Comparison of ENCODE assay signal across 1 cellular context in genomic region chr4:83639849-83640493, GRCh38.
A peak's percentile ranks its signal among the peaks of the same experiment; 100 is the strongest.
TF ChIP-seq lines count a peak whose summit lies in the region.

No MANE protein-coding gene starts in this region.

TF ChIP-seq in K562, 482 proteins besides CTCF, POLR2A, EP300 and RAD21 (continued from another document):
- TF ChIP-seq AFF4 (CRISPR knock-in tag; IDR thresholded peaks at IDR 0.05) (no peak), MXD1 (CRISPR knock-in tag; IDR thresholded peaks at IDR 0.05; ENCODE audit: borderline replicate concordance, poor library complexity, severe bottlenecking) (no peak), HIVEP1 (CRISPR knock-in tag; IDR thresholded peaks at IDR 0.05) (no peak), ZNF75A (CRISPR knock-in tag; IDR thresholded peaks at IDR 0.05) (no peak), PATZ1 (CRISPR knock-in tag; IDR thresholded peaks at IDR 0.05; ENCODE audit: borderline replicate concordance) (no peak), KLF6 (CRISPR knock-in tag; IDR thresholded peaks at IDR 0.05; ENCODE audit: borderline replicate concordance) (no peak), MED1 (CRISPR knock-in tag; IDR thresholded peaks at IDR 0.05; ENCODE audit: borderline replicate concordance) (no peak), ARNT (IDR thresholded peaks at IDR 0.05) (0 out of 4 replicates have a peak, but pooled peaks of 1 of the 2 experiments have one; percentile 73), CAMTA2 (CRISPR knock-in tag; conservative IDR thresholded peaks at IDR 0.05) (no peak), MAZ (CRISPR knock-in tag; conservative IDR thresholded peaks at IDR 0.05 in 1 of 2, IDR thresholded peaks at IDR 0.05 in 1 of 2) (peak in 1 of 2 experiments; percentile 67; a peak in 2 of 4 replicates), ZBTB7A (IDR thresholded peaks at IDR 0.05; ENCODE audit: borderline replicate concordance, control insufficient read depth, low read depth, low read length) (no peak), THAP12 (CRISPR knock-in tag; IDR thresholded peaks at IDR 0.05) (no peak), C11orf30 (IDR thresholded peaks at IDR 0.05; ENCODE audit: low read depth) (peak; percentile 21; the same call in 1 of the 2 replicates), STAT5A (IDR thresholded peaks at IDR 0.05; ENCODE audit: borderline replicate concordance, low read length) (no peak), HOMEZ (CRISPR knock-in tag; IDR thresholded peaks at IDR 0.05) (no peak), KAT2B (IDR thresholded peaks at IDR 0.05; ENCODE audit: low read depth, low read length) (no peak), SIX5 (IDR thresholded peaks at IDR 0.05; ENCODE audit: borderline replicate concordance in 1 of 2, insufficient read depth in 1 of 2, low read depth in 1 of 2, low read length in 2 of 2) (no peak), ARHGAP35 (IDR thresholded peaks at IDR 0.05; ENCODE audit: partially characterized antibody) (no peak), HMGN3 (IDR thresholded peaks at IDR 0.05; ENCODE audit: borderline replicate concordance, extremely low read depth, insufficient read length, low read depth, low read length) (no peak), NCOA1 (IDR thresholded peaks at IDR 0.05; ENCODE audit: low read depth) (no peak), NCOA2 (IDR thresholded peaks at IDR 0.05; ENCODE audit: partially characterized antibody in 2 of 2) (no peak), CHAMP1 (IDR thresholded peaks at IDR 0.05) (no peak), RBM22 (IDR thresholded peaks at IDR 0.05; ENCODE audit: low read depth, low read length, poor library complexity, severe bottlenecking) (no peak), TAL1 (IDR thresholded peaks at IDR 0.05) (no peak), ZNF518B (CRISPR knock-in tag; IDR thresholded peaks at IDR 0.05) (no peak), GMEB1 (CRISPR knock-in tag; IDR thresholded peaks at IDR 0.05) (0 out of 2 replicates have a peak, but pooled peaks have one; percentile 6), CBX1 (IDR thresholded peaks at IDR 0.05; ENCODE audit: low read depth) (no peak), ZNF384 (IDR thresholded peaks at IDR 0.05; ENCODE audit: low read depth, low read length) (no peak), PHB2 (IDR thresholded peaks at IDR 0.05; ENCODE audit: low read depth) (no peak), TEAD1 (CRISPR knock-in tag; IDR thresholded peaks at IDR 0.05) (0 out of 4 replicates have a peak, but pooled peaks of 1 of the 2 experiments have one; percentile 21), DEAF1 (CRISPR knock-in tag; IDR thresholded peaks at IDR 0.05) (peak; percentile 93)
